Comparison of ENCODE assay signal across 9 cellular contexts in the genomic region with DNA sequence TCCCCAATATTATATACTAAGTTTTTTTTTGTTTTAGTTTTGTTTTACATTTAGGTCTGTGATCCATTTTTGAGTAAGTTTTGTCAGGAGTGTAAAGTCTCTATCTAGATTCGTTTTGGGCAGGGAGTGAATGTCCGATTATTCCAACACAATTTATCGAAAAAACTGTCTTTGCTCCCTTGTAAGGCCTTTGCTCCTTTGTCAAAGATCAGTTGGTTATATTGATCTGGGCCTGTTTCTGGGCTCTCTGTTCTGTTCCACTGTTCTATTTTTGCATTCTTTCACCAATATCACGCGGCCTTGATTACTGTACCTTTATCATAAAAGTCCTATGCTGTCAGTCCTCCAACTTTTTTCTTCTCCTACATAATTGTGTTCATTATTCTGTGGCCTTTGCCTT.
"Had no signal": no experiment of that assay in that cellular context is flagged by ENCODE, and none has a peak within 500 bp of the region (broad histone marks: within the 10 kb centered on the region; RNA-seq: fewer than 3 reads in every experiment).

No MANE protein-coding gene starts in this region.

- H3K27ac ChIP-seq: HL-60, KMS-11 had no signal

- H3K4me3 Mint-ChIP-seq: HFFc6, IgD-negative memory B cell had no signal

- DNase-seq: GOT3, H7, HFFc6, KBM-7 had no signal

- H3K9ac ChIP-seq: KMS-11 had no signal

- ATAC-seq: HCT116 had no signal

- H3K9me3 ChIP-seq: HAP-1 had no signal

- H3K9me3 Mint-ChIP-seq: IgD-negative memory B cell had no signal

- H3K4me3 ChIP-seq: HAP-1 had no signal

- H3K27me3 Mint-ChIP-seq: IgD-negative memory B cell had no signal

- H3K4me2 ChIP-seq: KMS-11 had no signal

- H3K27ac Mint-ChIP-seq: HFFc6, IgD-negative memory B cell had no signal

- H3K36me3 ChIP-seq: HAP-1 had no signal
